ENCODE assay signal across 14 cellular contexts in the genomic region with DNA sequence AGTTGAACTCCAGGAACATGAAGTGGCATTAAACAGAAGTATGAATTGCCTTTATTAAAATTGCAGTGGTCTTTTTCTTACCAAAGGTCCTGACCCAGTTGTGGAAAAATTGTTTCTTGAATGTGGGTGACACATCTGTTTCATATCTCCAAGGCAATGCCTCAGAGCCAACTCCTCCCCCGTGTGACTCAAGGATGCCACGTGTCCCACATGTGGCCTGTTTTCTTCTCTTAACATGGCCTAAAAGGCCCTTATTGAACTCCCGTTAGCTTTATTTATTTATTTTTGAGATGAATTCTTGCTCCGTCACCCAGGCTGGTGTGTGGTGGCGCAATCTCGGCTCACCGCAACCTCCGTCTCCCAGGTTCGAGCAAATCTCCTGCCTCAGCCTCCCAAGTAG.
DNase-seq lines count a peak whose midpoint lies in the region; ATAC-seq and TF ChIP-seq lines count a peak whose summit lies in the region.
"Had no signal": no experiment of that assay in that cellular context is flagged by ENCODE, and none has a peak within 500 bp of the region (broad histone marks: within the 10 kb centered on the region; RNA-seq: fewer than 3 reads in every experiment).

No MANE protein-coding gene starts in this region.

- no peak overlapping the region for H3K4me3 Mint-ChIP-seq in stimulated activated naive CD8-positive, alpha-beta T cell treated with anti-CD3 and anti-CD28 coated beads, Interleukin-15, amount 100 ng/mL, for 72 hours
- H3K4me3 Mint-ChIP-seq in naive thymus-derived CD8-positive, alpha-beta T cell = no peak overlapping the region
- H3K4me3 Mint-ChIP-seq: neural progenitor cell had no signal

- intact Hi-C loops in cardiac septum (cut with DNase I) (loop anchor here (10.0 kb wide), 1 partner anchor 586 kb away; no protein-coding TSS in a partner anchor), esophagus muscularis mucosa (cut with DNase I) (no loop called here)

- ATAC-seq in activated naive CD4-positive, alpha-beta T cell treated with anti-CD3 and anti-CD28 coated beads, Interleukin-2, amount 50 U/mL, for 72 hours = peak; percentile 62 to 73
- peak; percentile 70 for ATAC-seq in stimulated activated naive CD8-positive, alpha-beta T cell treated with anti-CD3 and anti-CD28 coated beads, Interleukin-15, amount 100 ng/mL, for 72 hours
- ATAC-seq in naive thymus-derived CD8-positive, alpha-beta T cell = no peak
- ATAC-seq in GM21576 (IDR thresholded peaks at IDR 0.05; ENCODE audit: unreplicated experiment) = no peak
- ATAC-seq: Panc1 had no signal

- POLR2A ChIA-PET in naive thymus-derived CD8-positive, alpha-beta T cell (lab: Charles Lee) = no interaction called here

- no peak for TF ChIP-seq POLR2A in esophagus muscularis mucosa (IDR thresholded peaks at IDR 0.05; ENCODE audit: low read depth)

- no peaks in the 10 kb centered on the region for H3K9me3 Mint-ChIP-seq in activated naive CD4-positive, alpha-beta T cell treated with anti-CD3 and anti-CD28 coated beads, Interleukin-2, amount 50 U/mL, for 72 hours
- H3K9me3 Mint-ChIP-seq in stimulated activated naive CD8-positive, alpha-beta T cell treated with anti-CD3 and anti-CD28 coated beads, Interleukin-15, amount 100 ng/mL, for 72 hours = no peaks in the 10 kb centered on the region
- H3K9me3 Mint-ChIP-seq in naive thymus-derived CD8-positive, alpha-beta T cell = no peaks in the 10 kb centered on the region
- H3K9me3 Mint-ChIP-seq: neural progenitor cell had no signal

- H3K27me3 ChIP-seq in esophagus muscularis mucosa = no peaks in the 10 kb centered on the region
- H3K27me3 ChIP-seq: neural progenitor cell had no signal

- no peaks in the 10 kb centered on the region for H3K36me3 ChIP-seq in esophagus muscularis mucosa
- H3K36me3 ChIP-seq: neural progenitor cell had no signal

- no peak overlapping the region for H3K4me3 ChIP-seq in esophagus muscularis mucosa
- H3K4me3 ChIP-seq: neural progenitor cell had no signal

- no peaks in the 10 kb centered on the region for H3K9me3 ChIP-seq in esophagus muscularis mucosa

- no peaks in the 10 kb centered on the region for H3K36me3 Mint-ChIP-seq in activated naive CD4-positive, alpha-beta T cell treated with anti-CD3 and anti-CD28 coated beads, Interleukin-2, amount 50 U/mL, for 72 hours
- no peaks in the 10 kb centered on the region for H3K36me3 Mint-ChIP-seq in naive thymus-derived CD8-positive, alpha-beta T cell
- H3K36me3 Mint-ChIP-seq: IgD-negative memory B cell, neural progenitor cell had no signal

- H3K4me1 ChIP-seq in esophagus muscularis mucosa = peaks cover 0 to 16% (median 9%) of the 10 kb centered on the region in 4 donors
- H3K4me1 ChIP-seq: neural progenitor cell had no signal

- H3K27ac Mint-ChIP-seq in activated naive CD4-positive, alpha-beta T cell treated with anti-CD3 and anti-CD28 coated beads, Interleukin-2, amount 50 U/mL, for 72 hours = no peak overlapping the region
- H3K27ac Mint-ChIP-seq in stimulated activated naive CD8-positive, alpha-beta T cell treated with anti-CD3 and anti-CD28 coated beads, Interleukin-15, amount 100 ng/mL, for 72 hours = no peak overlapping the region
- H3K27ac Mint-ChIP-seq in naive thymus-derived CD8-positive, alpha-beta T cell = no peak overlapping the region
- H3K27ac Mint-ChIP-seq: IgD-negative memory B cell, neural progenitor cell had no signal

- H3K27me3 Mint-ChIP-seq in stimulated activated naive CD8-positive, alpha-beta T cell treated with anti-CD3 and anti-CD28 coated beads, Interleukin-15, amount 100 ng/mL, for 72 hours = peaks cover 17% of the 10 kb centered on the region
- H3K27me3 Mint-ChIP-seq in naive thymus-derived CD8-positive, alpha-beta T cell = peaks cover 2 to 5% (median 4%) of the 10 kb centered on the region in 5 donors

- no peak for TF ChIP-seq CTCF in esophagus muscularis mucosa (IDR thresholded peaks at IDR 0.05)

- DNase-seq in activated T-cell treated with anti-CD3 and anti-CD28 coated beads for 24 hours (ENCODE audit: low read depth) (peak; percentile 15), activated T-cell treated with anti-CD3 and anti-CD28 coated beads for 4 hours (no peak), cardiac septum (ENCODE audit: low spot score) (peak; percentile 79), esophagus muscularis mucosa (ENCODE audit: extremely low spot score) (no peak)
- DNase-seq in activated naive CD4-positive, alpha-beta T cell treated with anti-CD3 and anti-CD28 coated beads, Interleukin-2, amount 50 U/mL, for 72 hours (ENCODE audit: low spot score in 2 of 2) = no peak
- DNase-seq in stimulated activated naive CD8-positive, alpha-beta T cell treated with anti-CD3 and anti-CD28 coated beads, Interleukin-15, amount 100 ng/mL, for 72 hours = peak in 1 of 2 donors; percentile 24
- DNase-seq in naive thymus-derived CD8-positive, alpha-beta T cell = no peak
- DNase-seq: effector memory CD4-positive, alpha-beta T cell; GDM1; NCI-H2171 treated with DMSO at 0.1 percent for 48 hours had no signal

- H3K4me1 Mint-ChIP-seq in stimulated activated naive CD8-positive, alpha-beta T cell treated with anti-CD3 and anti-CD28 coated beads, Interleukin-15, amount 100 ng/mL, for 72 hours = peaks cover 36% of the 10 kb centered on the region
- H3K4me1 Mint-ChIP-seq in naive thymus-derived CD8-positive, alpha-beta T cell = peaks cover 6 to 13% (median 8%) of the 10 kb centered on the region in 4 donors
- H3K4me1 Mint-ChIP-seq: neural progenitor cell had no signal

- 77% methylated on average over 9 of the region's 9 CpGs for WGBS in esophagus muscularis mucosa

- no peak for TF ChIP-seq EP300 in esophagus muscularis mucosa (IDR thresholded peaks at IDR 0.05)

- H3K27ac ChIP-seq in esophagus muscularis mucosa (replicated peaks in 1 of 4) = no peak overlapping the region
- H3K27ac ChIP-seq: neural progenitor cell had no signal

Comparison
In these comparisons a context has a peak if more than half of its experiments do, and no peak if none do; other contexts are left out.
1. DNase-seq: peak in activated T-cell treated with anti-CD3 and anti-CD28 coated beads for 24 hours (single experiment) and cardiac septum (single experiment); none in activated T-cell treated with anti-CD3 and anti-CD28 coated beads for 4 hours (single experiment), activated naive CD4-positive, alpha-beta T cell treated with anti-CD3 and anti-CD28 coated beads, Interleukin-2, amount 50 U/mL, for 72 hours (0 of 2), naive thymus-derived CD8-positive, alpha-beta T cell (0 of 10) and esophagus muscularis mucosa (single experiment).
2. ATAC-seq: peak in activated naive CD4-positive, alpha-beta T cell treated with anti-CD3 and anti-CD28 coated beads, Interleukin-2, amount 50 U/mL, for 72 hours (2 of 2) and stimulated activated naive CD8-positive, alpha-beta T cell treated with anti-CD3 and anti-CD28 coated beads, Interleukin-15, amount 100 ng/mL, for 72 hours (single experiment); none in naive thymus-derived CD8-positive, alpha-beta T cell (0 of 2) and GM21576 (single experiment).